1 cellular context compared by ENCODE assay signal in the genomic region with DNA sequence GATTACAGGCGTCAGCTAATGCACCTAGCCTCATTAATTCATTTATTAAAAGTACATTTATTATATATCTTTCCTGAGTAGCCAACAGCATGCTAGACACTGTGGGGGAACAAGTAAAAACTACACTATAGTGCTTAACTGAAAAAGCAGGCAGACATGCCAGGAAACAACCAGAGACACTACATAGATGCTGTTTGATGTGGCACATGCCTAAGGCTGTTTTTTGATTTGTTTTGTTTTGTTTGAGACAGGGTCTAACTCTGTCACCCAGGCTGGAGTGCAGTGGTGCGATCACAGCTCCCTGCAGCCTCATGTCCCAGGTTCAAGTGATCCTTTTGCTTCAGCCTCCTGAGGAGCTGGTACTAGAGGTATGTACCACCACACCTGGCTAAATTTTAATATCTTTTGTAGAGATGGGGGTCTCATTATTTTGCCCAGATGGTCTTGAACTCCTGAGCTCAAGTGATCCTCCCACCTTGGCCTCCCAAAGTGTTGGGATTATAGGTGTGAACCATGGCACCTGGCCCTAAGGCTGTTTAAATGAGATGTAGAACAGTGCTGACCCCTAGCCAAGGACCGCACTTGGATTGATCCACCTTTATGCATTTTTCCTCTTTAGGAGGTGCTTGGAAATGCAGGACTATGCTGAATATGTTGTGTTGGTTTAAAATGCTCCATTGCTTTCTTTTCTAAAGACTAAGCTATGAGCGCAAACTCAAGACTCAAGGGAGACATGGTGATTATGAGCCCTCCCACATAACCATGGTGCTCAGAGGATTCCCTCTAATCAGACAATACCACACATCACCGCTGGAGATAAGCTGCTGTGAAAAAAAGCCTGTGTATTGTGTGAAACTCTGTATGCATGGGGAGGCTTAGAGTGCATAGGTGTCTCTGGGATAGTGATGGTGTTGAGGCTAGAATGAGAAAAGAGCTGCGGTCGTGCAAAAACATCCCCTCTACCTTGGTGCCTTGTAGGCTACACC.
TF ChIP-seq lines count a peak whose summit lies in the region.

No MANE protein-coding gene starts in this region.

TF ChIP-seq in K562, 482 proteins besides CTCF, POLR2A, EP300 and RAD21 (continues in another document):
- TF ChIP-seq, protein P1, sequence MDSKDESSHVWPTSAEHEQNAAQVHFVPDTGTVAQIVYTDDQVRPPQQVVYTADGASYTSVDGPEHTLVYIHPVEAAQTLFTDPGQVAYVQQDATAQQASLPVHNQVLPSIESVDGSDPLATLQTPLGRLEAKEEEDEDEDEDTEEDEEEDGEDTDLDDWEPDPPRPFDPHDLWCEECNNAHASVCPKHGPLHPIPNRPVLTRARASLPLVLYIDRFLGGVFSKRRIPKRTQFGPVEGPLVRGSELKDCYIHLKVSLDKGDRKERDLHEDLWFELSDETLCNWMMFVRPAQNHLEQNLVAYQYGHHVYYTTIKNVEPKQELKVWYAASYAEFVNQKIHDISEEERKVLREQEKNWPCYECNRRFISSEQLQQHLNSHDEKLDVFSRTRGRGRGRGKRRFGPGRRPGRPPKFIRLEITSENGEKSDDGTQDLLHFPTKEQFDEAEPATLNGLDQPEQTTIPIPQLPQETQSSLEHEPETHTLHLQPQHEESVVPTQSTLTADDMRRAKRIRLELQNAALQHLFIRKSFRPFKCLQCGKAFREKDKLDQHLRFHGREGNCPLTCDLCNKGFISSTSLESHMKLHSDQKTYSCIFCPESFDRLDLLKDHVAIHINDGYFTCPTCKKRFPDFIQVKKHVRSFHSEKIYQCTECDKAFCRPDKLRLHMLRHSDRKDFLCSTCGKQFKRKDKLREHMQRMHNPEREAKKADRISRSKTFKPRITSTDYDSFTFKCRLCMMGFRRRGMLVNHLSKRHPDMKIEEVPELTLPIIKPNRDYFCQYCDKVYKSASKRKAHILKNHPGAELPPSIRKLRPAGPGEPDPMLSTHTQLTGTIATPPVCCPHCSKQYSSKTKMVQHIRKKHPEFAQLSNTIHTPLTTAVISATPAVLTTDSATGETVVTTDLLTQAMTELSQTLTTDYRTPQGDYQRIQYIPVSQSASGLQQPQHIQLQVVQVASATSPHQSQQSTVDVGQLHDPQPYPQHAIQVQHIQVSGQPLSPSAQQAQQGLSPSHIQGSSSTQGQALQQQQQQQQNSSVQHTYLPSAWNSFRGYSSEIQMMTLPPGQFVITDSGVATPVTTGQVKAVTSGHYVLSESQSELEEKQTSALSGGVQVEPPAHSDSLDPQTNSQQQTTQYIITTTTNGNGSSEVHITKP (IDR thresholded peaks at IDR 0.05; ENCODE audit: partially characterized antibody) = peak; percentile 94
- TF ChIP-seq CEBPG (CRISPR knock-in tag; IDR thresholded peaks at IDR 0.05) = no peak
- TF ChIP-seq CEBPG (tag; conservative IDR thresholded peaks at IDR 0.05 in 1 of 2, IDR thresholded peaks at IDR 0.05 in 1 of 2) = no peak
- peak; percentile 46 for TF ChIP-seq HNRNPLL (IDR thresholded peaks at IDR 0.05; ENCODE audit: low read depth, low read length, poor library complexity, severe bottlenecking)
- TF ChIP-seq TSHZ1 (CRISPR knock-in tag; IDR thresholded peaks at IDR 0.05) = no peak
- peak in 1 of 3 experiments; percentile 40 for TF ChIP-seq YY1 (IDR thresholded peaks at IDR 0.05; ENCODE audit: borderline replicate concordance in 1 of 3, control insufficient read depth in 1 of 3, extremely low read depth in 1 of 3, insufficient read depth in 3 of 3, insufficient read length in 1 of 3, insufficient replicate concordance in 2 of 3, low read depth in 1 of 3, low read length in 2 of 3)
- no peak for TF ChIP-seq ZNF217 (CRISPR knock-in tag; IDR thresholded peaks at IDR 0.05)
- no peak for TF ChIP-seq ZBTB17 (CRISPR knock-in tag; IDR thresholded peaks at IDR 0.05)
- TF ChIP-seq ADNP (tag; IDR thresholded peaks at IDR 0.05) = no peak
- 0 out of 2 replicates have a peak, but pooled peaks have one; percentile 26 for TF ChIP-seq PML (IDR thresholded peaks at IDR 0.05; ENCODE audit: low read length)
- TF ChIP-seq ZNF280B (CRISPR knock-in tag; IDR thresholded peaks at IDR 0.05) = no peak
- TF ChIP-seq TOE1 (IDR thresholded peaks at IDR 0.05; ENCODE audit: borderline replicate concordance) = no peak
- no peak for TF ChIP-seq TOE1 (CRISPR knock-in tag; IDR thresholded peaks at IDR 0.05; ENCODE audit: borderline replicate concordance, low read depth)
- no peak for TF ChIP-seq ZNF41 (CRISPR knock-in tag; conservative IDR thresholded peaks at IDR 0.05)
- peak in 1 of 2 experiments; percentile 45; a peak in 1 of 4 replicates for TF ChIP-seq TRIM24 (IDR thresholded peaks at IDR 0.05)
- TF ChIP-seq ZBTB2 (IDR thresholded peaks at IDR 0.05) = peak; percentile 74; the same call in 1 of the 2 replicates
- TF ChIP-seq PHTF2 (CRISPR knock-in tag; IDR thresholded peaks at IDR 0.05) = no peak
- peak; percentile 26; the same call in 1 of the 2 replicates for TF ChIP-seq MBD2 (IDR thresholded peaks at IDR 0.05; ENCODE audit: borderline replicate concordance, low read depth)
- TF ChIP-seq ZNF232 (CRISPR knock-in tag; IDR thresholded peaks at IDR 0.05) = no peak
- peak; percentile 77 for TF ChIP-seq CBFA2T2 (conservative IDR thresholded peaks at IDR 0.05)
- TF ChIP-seq RCOR1 (IDR thresholded peaks at IDR 0.05; ENCODE audit: borderline replicate concordance in 1 of 2, low read depth in 2 of 2, low read length in 2 of 2) = peak; percentile 46 to 92; a peak in 2 of 4 replicates
- TF ChIP-seq MCM2 (IDR thresholded peaks at IDR 0.05; ENCODE audit: low read depth) = no peak
- TF ChIP-seq, protein P2, sequence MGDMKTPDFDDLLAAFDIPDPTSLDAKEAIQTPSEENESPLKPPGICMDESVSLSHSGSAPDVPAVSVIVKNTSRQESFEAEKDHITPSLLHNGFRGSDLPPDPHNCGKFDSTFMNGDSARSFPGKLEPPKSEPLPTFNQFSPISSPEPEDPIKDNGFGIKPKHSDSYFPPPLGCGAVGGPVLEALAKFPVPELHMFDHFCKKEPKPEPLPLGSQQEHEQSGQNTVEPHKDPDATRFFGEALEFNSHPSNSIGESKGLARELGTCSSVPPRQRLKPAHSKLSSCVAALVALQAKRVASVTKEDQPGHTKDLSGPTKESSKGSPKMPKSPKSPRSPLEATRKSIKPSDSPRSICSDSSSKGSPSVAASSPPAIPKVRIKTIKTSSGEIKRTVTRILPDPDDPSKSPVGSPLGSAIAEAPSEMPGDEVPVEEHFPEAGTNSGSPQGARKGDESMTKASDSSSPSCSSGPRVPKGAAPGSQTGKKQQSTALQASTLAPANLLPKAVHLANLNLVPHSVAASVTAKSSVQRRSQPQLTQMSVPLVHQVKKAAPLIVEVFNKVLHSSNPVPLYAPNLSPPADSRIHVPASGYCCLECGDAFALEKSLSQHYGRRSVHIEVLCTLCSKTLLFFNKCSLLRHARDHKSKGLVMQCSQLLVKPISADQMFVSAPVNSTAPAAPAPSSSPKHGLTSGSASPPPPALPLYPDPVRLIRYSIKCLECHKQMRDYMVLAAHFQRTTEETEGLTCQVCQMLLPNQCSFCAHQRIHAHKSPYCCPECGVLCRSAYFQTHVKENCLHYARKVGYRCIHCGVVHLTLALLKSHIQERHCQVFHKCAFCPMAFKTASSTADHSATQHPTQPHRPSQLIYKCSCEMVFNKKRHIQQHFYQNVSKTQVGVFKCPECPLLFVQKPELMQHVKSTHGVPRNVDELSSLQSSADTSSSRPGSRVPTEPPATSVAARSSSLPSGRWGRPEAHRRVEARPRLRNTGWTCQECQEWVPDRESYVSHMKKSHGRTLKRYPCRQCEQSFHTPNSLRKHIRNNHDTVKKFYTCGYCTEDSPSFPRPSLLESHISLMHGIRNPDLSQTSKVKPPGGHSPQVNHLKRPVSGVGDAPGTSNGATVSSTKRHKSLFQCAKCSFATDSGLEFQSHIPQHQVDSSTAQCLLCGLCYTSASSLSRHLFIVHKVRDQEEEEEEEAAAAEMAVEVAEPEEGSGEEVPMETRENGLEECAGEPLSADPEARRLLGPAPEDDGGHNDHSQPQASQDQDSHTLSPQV (IDR thresholded peaks at IDR 0.05) = no peak
- peak; percentile 54; the same call in 1 of the 2 replicates for TF ChIP-seq NFIC (IDR thresholded peaks at IDR 0.05)
- no peak for TF ChIP-seq ZNF609 (CRISPR knock-in tag; IDR thresholded peaks at IDR 0.05; ENCODE audit: borderline replicate concordance)
- no peak for TF ChIP-seq WHSC1 (IDR thresholded peaks at IDR 0.05; ENCODE audit: low read length)
- TF ChIP-seq ZNF23 (CRISPR knock-in tag; IDR thresholded peaks at IDR 0.05) = no peak
- no peak for TF ChIP-seq SNRNP70 (optimal IDR thresholded peaks at IDR 0.05; ENCODE audit: low read depth, low read length)
- no peak for TF ChIP-seq GABPA (tag; conservative IDR thresholded peaks at IDR 0.05; ENCODE audit: low read depth)
- no peak for TF ChIP-seq YBX1 (IDR thresholded peaks at IDR 0.05)
- TF ChIP-seq GATA2 (CRISPR knock-in tag; IDR thresholded peaks at IDR 0.05) = peak; percentile 63; the same call in 1 of the 2 replicates
- TF ChIP-seq HDAC1 (IDR thresholded peaks at IDR 0.05) = peak in 1 of 2 experiments; percentile 60; a peak in 1 of 4 replicates
- TF ChIP-seq FOXK2 (conservative IDR thresholded peaks at IDR 0.05 in 1 of 2, IDR thresholded peaks at IDR 0.05 in 1 of 2; ENCODE audit: low read depth in 2 of 2) = peak; percentile 50 to 53; a peak in 2 of 4 replicates
- TF ChIP-seq FOSL1 (tag; conservative IDR thresholded peaks at IDR 0.05) = 0 out of 2 replicates have a peak, but pooled peaks have one; percentile 13
- TF ChIP-seq CCNT2 (IDR thresholded peaks at IDR 0.05; ENCODE audit: borderline replicate concordance, extremely low read depth, insufficient read length, low read depth, low read length) = peak; percentile 54
- peak; percentile 79 for TF ChIP-seq NCOR1 (IDR thresholded peaks at IDR 0.05)
- peak; percentile 82 for TF ChIP-seq EHMT2 (IDR thresholded peaks at IDR 0.05)
